ENCODE assay signal across 17 cellular contexts in genomic region chr3:121818578-121818977, GRCh38. TPM values are rescaled to one million over a fixed set of nuclear protein-coding genes. Genes with fewer than 3 reads are reported as not detected.
DNase-seq lines count a peak whose midpoint lies in the region; ATAC-seq and TF ChIP-seq lines count a peak whose summit lies in the region.
"Had no signal": no experiment of that assay in that cellular context is flagged by ENCODE, and none has a peak within 500 bp of the region (broad histone marks: within the 10 kb centered on the region; RNA-seq: fewer than 3 reads in every experiment).

No MANE protein-coding gene starts in this region.

- WGBS in tibial nerve, 2 donors, result 87 to 89% methylated on average over 2 of the region's 2 CpGs

- no TSS peak for BruUV-seq in OCI-LY7 (replicated peaks; lab: Mats Ljungman, UMichigan)

- peaks cover 96% of the 10 kb centered on the region for H3K79me2 ChIP-seq in OCI-LY7 (ENCODE audit: insufficient read depth, low read depth, low read length)

- no peaks in the 10 kb centered on the region for H3K9me2 ChIP-seq in OCI-LY7 (ENCODE audit: insufficient read depth, low read length)

- POLR2A ChIA-PET in OCI-LY7 (lab: Charles Lee), result interaction anchor here (0.5 to 2.0 kb wide), 6 partner anchors 10 to 71 kb away, joined by 3 to 24 read pairs (median 4); no protein-coding TSS in a partner anchor

- peaks cover 36% of the 10 kb centered on the region for H3K36me3 Mint-ChIP-seq in effector memory CD8-positive, alpha-beta T cell (ENCODE audit: insufficient read depth)
- H3K36me3 Mint-ChIP-seq in stimulated activated memory B cell treated with anti-CD40 and anti-IgM and Interleukin-4, amounts not matched to agents 10 μg/mL and 1 μg/mL and 100 μg/mL, for 72 hours, result peaks cover 93% of the 10 kb centered on the region

- no peaks in the 10 kb centered on the region for H4K20me1 ChIP-seq in OCI-LY7 (ENCODE audit: insufficient read depth, low read length)

- no peak overlapping the region for H2AFZ ChIP-seq in OCI-LY7 (ENCODE audit: low read length)
- H2AFZ ChIP-seq: GM23338 had no signal

- H3K27me3 ChIP-seq in HL-60 (ENCODE audit: insufficient read depth, poor library complexity, severe bottlenecking) (no peaks in the 10 kb centered on the region), tibial nerve (no peaks in the 10 kb centered on the region), uterus (no peaks in the 10 kb centered on the region)

- H3K4me1 Mint-ChIP-seq in effector memory CD8-positive, alpha-beta T cell (ENCODE audit: low read depth in 2 of 2), result peaks cover 29 to 65% of the 10 kb centered on the region in 2 donors
- peaks cover 79% of the 10 kb centered on the region for H3K4me1 Mint-ChIP-seq in stimulated activated memory B cell treated with anti-CD40 and anti-IgM and Interleukin-4, amounts not matched to agents 10 μg/mL and 1 μg/mL and 100 μg/mL, for 72 hours
- H3K4me1 Mint-ChIP-seq: GM23338 had no signal

- TF ChIP-seq POLR2A in tibial nerve (IDR thresholded peaks at IDR 0.05), result no peak
- no peak for TF ChIP-seq POLR2A in uterus (IDR thresholded peaks at IDR 0.05)

- H3K36me3 ChIP-seq in OCI-LY7 (ENCODE audit: insufficient read depth, low read length), result peaks cover 91% of the 10 kb centered on the region
- peaks cover 0 to 79% (median 0%) of the 10 kb centered on the region in 3 donors for H3K36me3 ChIP-seq in tibial nerve
- H3K36me3 ChIP-seq in uterus, result no peaks in the 10 kb centered on the region

- ATAC-seq in effector memory CD8-positive, alpha-beta T cell (replicated peaks), result no peak
- no peak for ATAC-seq in stimulated activated memory B cell treated with anti-CD40 and anti-IgM and Interleukin-4, amounts not matched to agents 10 μg/mL and 1 μg/mL and 100 μg/mL, for 72 hours
- ATAC-seq in GM19324 (IDR thresholded peaks at IDR 0.05; ENCODE audit: low FRiP score, unreplicated experiment), result no peak
- ATAC-seq: A549; CD8-positive, alpha-beta T cell; GM23338 had no signal

- CTCF ChIA-PET in OCI-LY7 (lab: Charles Lee; ENCODE audit: unreplicated experiment), result interaction anchor here (1.8 kb wide), 1 partner anchor 10 kb away, joined by 4 read pairs; no protein-coding TSS in a partner anchor

- H3K4me3 ChIP-seq in HL-60 (replicated peaks; ENCODE audit: insufficient read depth, low read length), result no peak overlapping the region
- no peak overlapping the region for H3K4me3 ChIP-seq in OCI-LY7 (ENCODE audit: low read depth, low read length, poor library complexity, severe bottlenecking)
- H3K4me3 ChIP-seq in tibial nerve, result no peak overlapping the region
- H3K4me3 ChIP-seq in uterus, result no peak overlapping the region
- H3K4me3 ChIP-seq: A549, GM23338 had no signal

- H3K9me3 ChIP-seq in OCI-LY7 (ENCODE audit: low read length), result peaks cover 25% of the 10 kb centered on the region
- peaks cover 0 to 20% (median 5%) of the 10 kb centered on the region in 4 donors for H3K9me3 ChIP-seq in tibial nerve
- H3K9me3 ChIP-seq in uterus, result peaks cover 0 to 2% of the 10 kb centered on the region in 2 donors

- TF ChIP-seq CTCF in HL-60 (IDR thresholded peaks at IDR 0.05; ENCODE audit: insufficient read depth, low read length), result no peak
- TF ChIP-seq CTCF in OCI-LY7 (conservative IDR thresholded peaks at IDR 0.05; ENCODE audit: low read length), result no peak
- TF ChIP-seq CTCF in tibial nerve (IDR thresholded peaks at IDR 0.05), result no peak
- no peak for TF ChIP-seq CTCF in uterus (IDR thresholded peaks at IDR 0.05)

- intact Hi-C loops in OCI-LY7 (cut with micrococcal nuclease; ENCODE audit: unreplicated experiment), result no loop called here
- intact Hi-C loops in uterus (cut with DNase I; ENCODE audit: low total_unique reads), result no loop called here

- no peak overlapping the region for H3K4me3 Mint-ChIP-seq in effector memory CD8-positive, alpha-beta T cell
- H3K4me3 Mint-ChIP-seq in stimulated activated memory B cell treated with anti-CD40 and anti-IgM and Interleukin-4, amounts not matched to agents 10 μg/mL and 1 μg/mL and 100 μg/mL, for 72 hours, result no peak overlapping the region
- H3K4me3 Mint-ChIP-seq: CD14-positive monocyte; CD8-positive, alpha-beta T cell; GM23338 had no signal

- peak overlapping the region; percentile 74 for H3K27ac ChIP-seq in HL-60 (replicated peaks)
- H3K27ac ChIP-seq in OCI-LY7 (ENCODE audit: low read depth, low read length, poor library complexity, severe bottlenecking), result peak overlapping the region; percentile 41
- no peak overlapping the region for H3K27ac ChIP-seq in tibial nerve
- no peak overlapping the region for H3K27ac ChIP-seq in uterus
- H3K27ac ChIP-seq: A549 had no signal

- no peak for TF ChIP-seq EP300 in tibial nerve (IDR thresholded peaks at IDR 0.05)

- no peak for DNase-seq in HL-60 (ENCODE audit: low read depth in 1 of 2, low spot score in 1 of 2)
- DNase-seq in OCI-LY7 (ENCODE audit: low spot score), result no peak
- DNase-seq in effector memory CD8-positive, alpha-beta T cell, result no peak
- DNase-seq in RKO (ENCODE audit: low spot score), result no peak
- DNase-seq in tibial nerve (ENCODE audit: low spot score in 2 of 2), result no peak
- DNase-seq in uterus, result no peak
- DNase-seq: Caco-2; CD8-positive, alpha-beta T cell; DND-41; GF-D8; H7; IMR-90 had no signal

- peak overlapping the region; percentile 18; the same call in 1 of the 2 replicates for H3K4me2 ChIP-seq in OCI-LY7 (ENCODE audit: low read length)
- H3K4me2 ChIP-seq: A549, GM23338 had no signal

- H3K27ac Mint-ChIP-seq in effector memory CD8-positive, alpha-beta T cell, result peak overlapping the region; percentile 5 to 35
- H3K27ac Mint-ChIP-seq in stimulated activated memory B cell treated with anti-CD40 and anti-IgM and Interleukin-4, amounts not matched to agents 10 μg/mL and 1 μg/mL and 100 μg/mL, for 72 hours, result peak overlapping the region; percentile 65
- H3K27ac Mint-ChIP-seq: CD8-positive, alpha-beta T cell; GM23338 had no signal

- H3K9me3 Mint-ChIP-seq in effector memory CD8-positive, alpha-beta T cell, result peaks cover 0 to 7% of the 10 kb centered on the region in 2 donors
- H3K9me3 Mint-ChIP-seq in stimulated activated memory B cell treated with anti-CD40 and anti-IgM and Interleukin-4, amounts not matched to agents 10 μg/mL and 1 μg/mL and 100 μg/mL, for 72 hours, result peaks cover 30% of the 10 kb centered on the region

- H3K4me1 ChIP-seq in OCI-LY7 (ENCODE audit: insufficient read depth, low read length, poor library complexity, severe bottlenecking), result peaks cover 15% of the 10 kb centered on the region
- no peaks in the 10 kb centered on the region for H3K4me1 ChIP-seq in tibial nerve
- no peaks in the 10 kb centered on the region for H3K4me1 ChIP-seq in uterus
- H3K4me1 ChIP-seq: A549, Caco-2 had no signal

- no peaks in the 10 kb centered on the region for H3K27me3 Mint-ChIP-seq in effector memory CD8-positive, alpha-beta T cell
- H3K27me3 Mint-ChIP-seq in stimulated activated memory B cell treated with anti-CD40 and anti-IgM and Interleukin-4, amounts not matched to agents 10 μg/mL and 1 μg/mL and 100 μg/mL, for 72 hours, result no peaks in the 10 kb centered on the region

RNA-seq across cellular contexts. Expression of gene IQCB1, which starts 16.3 kb away (rescaled TPM):
- total RNA-seq in OCI-LY7 (2014; rRNA removed; shearing (Covaris generic)), result 77.5 and 108 TPM in 2 replicates
- total RNA-seq in OCI-LY7 (2022), result 94.3 and 100 TPM in 2 replicates
- total RNA-seq in tibial nerve, result 10 to 100 TPM; 15.7 to 30.0 (median 21.8) TPM
- 10 to 100 TPM; 17.9 to 69.4 (median 37.7) TPM for total RNA-seq in uterus

RNA-seq across cellular contexts. Expression of gene EAF2, which starts 16.4 kb away (rescaled TPM):
- 66.3 and 78.1 TPM in 2 replicates for total RNA-seq in OCI-LY7 (2014; rRNA removed; shearing (Covaris generic))
- total RNA-seq in OCI-LY7 (2022) (131 and 132 TPM in 2 replicates), tibial nerve (1 to 10 TPM in 3 of 4 donors, under 1 TPM in 1; 0.98 to 9.4 (median 7.1) TPM), uterus (10 to 100 TPM in 2 of 4 donors, 1 to 10 TPM in 1, under 1 TPM in 1; 0.88 to 21.8 (median 6.9) TPM)

Comparison
In these comparisons a context has a peak if more than half of its experiments do, and no peak if none do; other contexts are left out.
1. H3K27ac ChIP-seq: peak in HL-60 (single experiment) and OCI-LY7 (single experiment); none in tibial nerve (0 of 4) and uterus (0 of 2).